8 cellular contexts compared by ENCODE assay signal in the genomic region with DNA sequence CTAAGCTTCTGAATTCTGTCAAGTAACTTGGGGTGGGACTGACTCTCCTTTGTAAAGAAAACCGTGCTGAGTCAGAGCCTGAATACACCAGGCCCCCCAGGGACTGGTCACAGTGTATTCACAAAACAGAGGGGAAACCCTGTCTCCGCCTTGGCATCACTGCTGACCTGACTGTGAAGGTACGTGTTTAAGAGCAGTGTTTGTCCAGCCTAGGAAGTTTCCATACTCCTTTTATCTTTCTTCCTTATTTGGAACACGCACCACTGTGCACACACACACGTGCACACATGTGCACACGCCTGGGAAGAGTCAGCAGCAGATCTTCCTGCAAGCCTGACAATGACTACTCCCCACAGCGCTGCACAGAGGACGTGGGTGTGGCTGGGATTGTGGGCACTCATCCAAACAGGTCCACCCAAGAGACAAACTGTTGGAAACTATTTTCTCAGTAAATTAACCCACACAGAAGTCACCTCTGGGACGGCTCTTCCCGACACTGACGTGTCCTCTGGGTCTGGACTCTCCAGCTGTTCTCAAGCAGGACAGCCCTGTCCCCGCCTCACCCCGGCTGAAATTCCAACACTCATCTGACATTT.
DNase-seq lines count a peak whose midpoint lies in the region; ATAC-seq and TF ChIP-seq lines count a peak whose summit lies in the region.

No MANE protein-coding gene starts in this region.

- ATAC-seq in left lung: peak; percentile 53

- H3K4me3 ChIP-seq in HEK293 (ENCODE audit: low read depth, low read length) (no peak overlapping the region; the same call in 1 of the 2 replicates), WI38 (ENCODE audit: low read depth, low read length) (peak overlapping the region; percentile 3), left lung (no peak overlapping the region)

- H3K36me3 ChIP-seq in HEK293 (ENCODE audit: control insufficient read depth in 2 of 2, insufficient read depth in 1 of 2, low read length in 2 of 2) (no peaks in the 10 kb centered on the region), left lung (peaks cover 0 to 6% of the 10 kb centered on the region in 2 donors)

- H3K27ac ChIP-seq in HEK293 (ENCODE audit: extremely low read depth, low read depth, low read length) (no peak overlapping the region), left lung (no peak overlapping the region)

- H3K4me1 ChIP-seq in HEK293 (ENCODE audit: control insufficient read depth, insufficient read depth, low read length) (peaks cover 2% of the 10 kb centered on the region; the same call in 1 of the 2 replicates), left lung (peaks cover 3% of the 10 kb centered on the region in 2 donors)

- CTCF ChIA-PET in HEK293 (lab: Yijun Ruan, JAX): no interaction called here

- POLR2A ChIA-PET in HEK293 (lab: Yijun Ruan, JAX): no interaction called here

- in situ Hi-C loops in Caki2 (cut with HindIII; ENCODE audit: low pct_unique_long_range_greater_than_20kb, low sequenced_read_pairs): no loop called here

- no peaks in the 10 kb centered on the region for H3K9me3 ChIP-seq in HEK293 (ENCODE audit: control insufficient read depth, insufficient read depth, low read depth, low read length)
- H3K9me3 ChIP-seq in left lung: no peaks in the 10 kb centered on the region

- no peak for TF ChIP-seq CTCF in HEK293 (tag by site-specific recombination; IDR thresholded peaks at IDR 0.05)
- no peak for TF ChIP-seq CTCF in WI38 (IDR thresholded peaks at IDR 0.05; ENCODE audit: low read depth, low read length)
- TF ChIP-seq CTCF in left lung (IDR thresholded peaks at IDR 0.05): no peak

- no peaks in the 10 kb centered on the region for H3K27me3 ChIP-seq in left lung

- intact Hi-C loops in left lung (cut with DNase I): no loop called here

- DNase-seq in Caki2 (ENCODE audit: low read depth) (peak; percentile 86), left lung (peak in 1 of 2 donors; percentile 33), GM19240 (ENCODE audit: insufficient read length, low spot score) (no peak), GDM1 (lab: John Stamatoyannopoulos, UW) (no peak), NCI-H1092 treated with DMSO at 0.1 percent for 48 hours (lab: John Stamatoyannopoulos, UW) (no peak)
- DNase-seq in activated CD4-positive, alpha-beta T cell treated with anti-CD3 and anti-CD28 coated beads for 1 hour: no peak

TF ChIP-seq in HEK293, 187 proteins besides CTCF, POLR2A, EP300 and RAD21:
- TF ChIP-seq GLIS1 (tag by site-specific recombination; IDR thresholded peaks at IDR 0.05) (0 out of 2 replicates have a peak, but pooled peaks have one; percentile 8), EGR2 (tag by site-specific recombination; IDR thresholded peaks at IDR 0.05; ENCODE audit: low read depth) (0 out of 2 replicates have a peak, but pooled peaks have one; percentile 22), ZNF138 (tag by site-specific recombination; IDR thresholded peaks at IDR 0.05; ENCODE audit: borderline replicate concordance) (no peak), ZFHX2 (tag by site-specific recombination; conservative IDR thresholded peaks at IDR 0.05) (peak; percentile 30; the same call in 1 of the 2 replicates), KLF10 (tag by site-specific recombination; IDR thresholded peaks at IDR 0.05) (no peak), SCRT2 (tag by site-specific recombination; IDR thresholded peaks at IDR 0.05) (no peak)
